Comparison of ENCODE assay signal across 1 cellular context in the genomic region with DNA sequence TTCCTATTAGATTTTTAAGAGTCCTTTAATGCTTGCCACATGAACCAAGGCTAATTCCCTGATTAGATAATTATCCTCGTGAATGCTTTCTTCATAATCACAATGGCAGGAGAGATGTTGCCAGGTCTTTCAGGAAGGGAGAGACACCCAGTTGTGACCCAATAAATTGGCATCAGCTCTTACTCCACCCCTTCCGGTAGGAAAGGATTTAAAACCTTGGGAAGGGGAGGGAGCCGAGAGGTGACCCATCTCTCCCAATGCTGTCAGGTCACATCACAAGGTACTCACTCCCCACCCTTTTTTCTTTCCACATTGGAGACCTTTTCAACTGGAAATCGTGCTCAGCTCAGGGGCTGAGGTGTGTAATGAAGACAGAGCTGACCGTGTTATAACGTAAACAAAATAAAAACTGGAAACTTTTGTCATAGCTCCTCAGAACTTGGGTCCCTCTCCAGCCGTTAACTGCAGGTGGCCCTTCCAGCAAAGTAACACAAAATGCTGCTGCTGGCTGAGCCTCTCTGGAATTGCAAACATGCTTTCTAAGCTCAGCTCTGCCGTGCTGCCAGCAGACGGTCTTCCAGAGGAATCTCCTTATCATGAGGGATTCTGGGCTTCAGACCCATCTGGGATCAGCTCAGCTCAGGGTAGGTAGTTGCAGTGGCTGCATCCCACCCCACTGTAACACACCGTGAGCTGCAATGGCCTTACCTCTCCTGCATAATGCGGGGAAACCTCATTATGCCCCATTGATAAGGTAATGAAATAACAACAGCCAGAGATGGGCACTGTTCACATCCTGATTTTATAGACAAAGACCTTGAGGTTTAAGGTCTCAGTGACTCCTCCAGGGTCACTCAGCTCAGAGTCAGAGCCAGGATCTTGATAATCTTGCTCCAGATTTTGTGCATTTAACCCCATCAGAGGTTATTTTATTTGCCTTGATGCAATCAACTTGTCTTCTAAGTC.
TF ChIP-seq lines count a peak whose summit lies in the region.

No MANE protein-coding gene starts in this region.

TF ChIP-seq in K562, 482 proteins besides CTCF, POLR2A, EP300 and RAD21:
- TF ChIP-seq HDAC8 (tag; IDR thresholded peaks at IDR 0.05) (no peak), TAF7 (tag; IDR thresholded peaks at IDR 0.05) (no peak), ZNF780A (CRISPR knock-in tag; IDR thresholded peaks at IDR 0.05) (no peak), PRMT5 (CRISPR knock-in tag; IDR thresholded peaks at IDR 0.05) (no peak), ZFPM2 (CRISPR knock-in tag; IDR thresholded peaks at IDR 0.05) (no peak), TRIM28 (IDR thresholded peaks at IDR 0.05) (no peak), SREBF2 (CRISPR knock-in tag; IDR thresholded peaks at IDR 0.05) (no peak), ZNF175 (CRISPR knock-in tag; IDR thresholded peaks at IDR 0.05; ENCODE audit: low read depth) (no peak), ELF1 (tag; IDR thresholded peaks at IDR 0.05) (no peak), ZBTB8A (IDR thresholded peaks at IDR 0.05; ENCODE audit: partially characterized antibody) (no peak), ZNF717 (CRISPR knock-in tag; IDR thresholded peaks at IDR 0.05) (no peak), ZNF124 (CRISPR knock-in tag; IDR thresholded peaks at IDR 0.05) (no peak), HDAC3 (IDR thresholded peaks at IDR 0.05; ENCODE audit: borderline replicate concordance, partially characterized antibody) (no peak)
- TF ChIP-seq, protein P1, sequence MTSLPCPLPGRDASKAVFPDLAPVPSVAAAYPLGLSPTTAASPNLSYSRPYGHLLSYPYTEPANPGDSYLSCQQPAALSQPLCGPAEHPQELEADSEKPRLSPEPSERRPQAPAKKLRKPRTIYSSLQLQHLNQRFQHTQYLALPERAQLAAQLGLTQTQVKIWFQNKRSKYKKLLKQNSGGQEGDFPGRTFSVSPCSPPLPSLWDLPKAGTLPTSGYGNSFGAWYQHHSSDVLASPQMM (CRISPR knock-in tag; IDR thresholded peaks at IDR 0.05), result no peak
- TF ChIP-seq, protein P2, sequence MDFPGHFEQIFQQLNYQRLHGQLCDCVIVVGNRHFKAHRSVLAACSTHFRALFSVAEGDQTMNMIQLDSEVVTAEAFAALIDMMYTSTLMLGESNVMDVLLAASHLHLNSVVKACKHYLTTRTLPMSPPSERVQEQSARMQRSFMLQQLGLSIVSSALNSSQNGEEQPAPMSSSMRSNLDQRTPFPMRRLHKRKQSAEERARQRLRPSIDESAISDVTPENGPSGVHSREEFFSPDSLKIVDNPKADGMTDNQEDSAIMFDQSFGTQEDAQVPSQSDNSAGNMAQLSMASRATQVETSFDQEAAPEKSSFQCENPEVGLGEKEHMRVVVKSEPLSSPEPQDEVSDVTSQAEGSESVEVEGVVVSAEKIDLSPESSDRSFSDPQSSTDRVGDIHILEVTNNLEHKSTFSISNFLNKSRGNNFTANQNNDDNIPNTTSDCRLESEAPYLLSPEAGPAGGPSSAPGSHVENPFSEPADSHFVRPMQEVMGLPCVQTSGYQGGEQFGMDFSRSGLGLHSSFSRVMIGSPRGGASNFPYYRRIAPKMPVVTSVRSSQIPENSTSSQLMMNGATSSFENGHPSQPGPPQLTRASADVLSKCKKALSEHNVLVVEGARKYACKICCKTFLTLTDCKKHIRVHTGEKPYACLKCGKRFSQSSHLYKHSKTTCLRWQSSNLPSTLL (IDR thresholded peaks at IDR 0.05), result no peak
